30 cellular contexts compared by ENCODE assay signal in the genomic region with DNA sequence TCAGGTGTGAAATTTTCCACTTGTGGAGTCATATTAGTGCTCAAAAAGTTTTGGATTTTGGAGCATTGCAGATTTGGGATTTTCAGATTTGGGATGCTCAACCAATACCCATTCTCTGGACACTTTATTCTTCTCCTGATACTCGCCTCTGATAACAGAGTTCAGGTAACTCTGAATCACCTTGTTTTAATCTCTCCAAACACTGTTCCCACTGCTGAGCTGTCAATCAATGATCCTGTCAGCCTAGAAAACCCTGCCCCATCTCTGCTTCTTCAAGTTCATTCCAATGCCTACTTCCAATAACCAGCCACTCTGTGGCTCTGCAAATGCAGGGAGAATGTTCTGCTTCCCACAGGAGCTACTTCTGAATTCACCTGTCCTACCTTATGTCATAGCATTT.
"Had no signal": no experiment of that assay in that cellular context is flagged by ENCODE, and none has a peak within 500 bp of the region (broad histone marks: within the 10 kb centered on the region; RNA-seq: fewer than 3 reads in every experiment).

No MANE protein-coding gene starts in this region.

- H3K9me3 Mint-ChIP-seq: activated CD4-positive, alpha-beta T cell treated with anti-CD3 and anti-CD28 coated beads, Interleukin-2, amount 10 ng/mL, durations not matched to agents 7 days and 5 days; activated naive CD4-positive, alpha-beta T cell treated with anti-CD3 and anti-CD28 coated beads, Interleukin-2, amount 50 U/mL, for 24 hours; activated naive CD8-positive, alpha-beta T cell treated with anti-CD3 and anti-CD28 coated beads, Interleukin-2, amount 10 ng/mL, durations not matched to agents 7 days and 5 days; activated T-cell treated with anti-CD3 and anti-CD28 coated beads, Interleukin-2, amount 50 U/mL, for 24 hours; activated T-helper 2 cell treated with anti-CD3 and anti-CD28 coated beads, Interferon-gamma antibody, Interleukin-2, Interleukin-4, amounts not matched to agents 10 μg/mL and 5 μg/mL and 100 μg/mL, durations not matched to agents 14 hours and 24 hours and 36 hours; WTC11 had no signal

- H3K4me2 ChIP-seq: PC-9 had no signal

- H3K27ac ChIP-seq: breast epithelium, PC-9, SJCRH30, SK-N-MC had no signal

- H3K27me3 Mint-ChIP-seq: activated CD4-positive, alpha-beta T cell treated with anti-CD3 and anti-CD28 coated beads for 36 hours; activated CD4-positive, alpha-beta T cell treated with anti-CD3 and anti-CD28 coated beads, Interleukin-2, amount 10 ng/mL, durations not matched to agents 7 days and 5 days; activated naive CD4-positive, alpha-beta T cell treated with anti-CD3 and anti-CD28 coated beads, Interleukin-2, amount 50 U/mL, for 24 hours; activated naive CD8-positive, alpha-beta T cell treated with anti-CD3 and anti-CD28 coated beads, Interleukin-2, amount 10 ng/mL, durations not matched to agents 7 days and 5 days; activated T-cell treated with anti-CD3 and anti-CD28 coated beads, Interleukin-2, amount 50 U/mL, for 24 hours had no signal

- FAIRE-seq: astrocyte, TTC549 had no signal

- H3K36me3 Mint-ChIP-seq: WTC11 had no signal

- H3K9me3 ChIP-seq: body of pancreas, breast epithelium, MG63, SJCRH30 had no signal

- H3K27ac Mint-ChIP-seq: activated CD4-positive, alpha-beta T cell treated with anti-CD3 and anti-CD28 coated beads for 36 hours; activated CD4-positive, alpha-beta T cell treated with anti-CD3 and anti-CD28 coated beads, Interleukin-2, amount 10 ng/mL, durations not matched to agents 7 days and 5 days; activated CD8-positive, alpha-beta T cell treated with anti-CD3 and anti-CD28 coated beads, Interleukin-2, amount 10 ng/mL, durations not matched to agents 7 days and 5 days; activated naive CD4-positive, alpha-beta T cell treated with anti-CD3 and anti-CD28 coated beads, Interleukin-2, amount 50 U/mL, for 24 hours; activated naive CD8-positive, alpha-beta T cell treated with anti-CD3 and anti-CD28 coated beads, Interleukin-2, amount 10 ng/mL, durations not matched to agents 7 days and 5 days; activated T-cell treated with anti-CD3 and anti-CD28 coated beads, Interleukin-2, amount 50 U/mL, for 24 hours; activated T-helper 2 cell treated with anti-CD3 and anti-CD28 coated beads, Interferon-gamma antibody, Interleukin-2, Interleukin-4, amounts not matched to agents 10 μg/mL and 5 μg/mL and 100 μg/mL, durations not matched to agents 14 hours and 24 hours and 36 hours; WTC11 had no signal

- H3K4me3 Mint-ChIP-seq: activated CD4-positive, alpha-beta T cell treated with anti-CD3 and anti-CD28 coated beads for 36 hours; activated CD4-positive, alpha-beta T cell treated with anti-CD3 and anti-CD28 coated beads, Interleukin-2, amount 10 ng/mL, durations not matched to agents 7 days and 5 days; activated CD8-positive, alpha-beta T cell treated with anti-CD3 and anti-CD28 coated beads, Interleukin-2, amount 10 ng/mL, durations not matched to agents 7 days and 5 days; activated naive CD4-positive, alpha-beta T cell treated with anti-CD3 and anti-CD28 coated beads, Interleukin-2, amount 50 U/mL, for 24 hours; activated naive CD8-positive, alpha-beta T cell treated with anti-CD3 and anti-CD28 coated beads, Interleukin-2, amount 10 ng/mL, durations not matched to agents 7 days and 5 days; activated T-cell treated with anti-CD3 and anti-CD28 coated beads, Interleukin-2, amount 50 U/mL, for 24 hours; WTC11 had no signal

- H3K27me3 ChIP-seq: body of pancreas, breast epithelium, MG63, SJCRH30 had no signal

- H3K36me3 ChIP-seq: breast epithelium, MG63, SJCRH30 had no signal

- H2AFZ ChIP-seq: PC-9 had no signal

- DNase-seq: activated CD4-positive, alpha-beta T cell treated with anti-CD3 and anti-CD28 coated beads for 36 hours; activated CD4-positive, alpha-beta T cell treated with anti-CD3 and anti-CD28 coated beads, Interleukin-2, amount 10 ng/mL, durations not matched to agents 7 days and 5 days; activated CD4-positive, alpha-beta T cell treated with anti-CD3 and anti-CD28 coated beads, Interleukin-2, amount 50 U/mL, for 48 hours; activated CD8-positive, alpha-beta T cell treated with anti-CD3 and anti-CD28 coated beads, Interleukin-2, amount 10 ng/mL, durations not matched to agents 7 days and 5 days; activated gamma-delta T cell; activated naive CD4-positive, alpha-beta T cell treated with Interleukin-2 at 50 U/mL for 16 hours; activated naive CD8-positive, alpha-beta T cell treated with anti-CD3 and anti-CD28 coated beads, Interleukin-2, amount 10 ng/mL, durations not matched to agents 7 days and 5 days; activated T-cell treated with anti-CD3 and anti-CD28 coated beads, Interleukin-2, amount 50 U/mL, for 24 hours; amygdala; body of pancreas; MG63; MV-4-11; NCI-H1092; NCI-H1436 treated with DMSO at 0.1 percent for 48 hours; NCI-H1694 treated with DMSO at 0.1 percent for 48 hours; NCI-H2029; NCI-H510A; NCI-H526; NCI-H748 treated with DMSO at 0.1 percent for 48 hours; PC-9; SHP77; SJCRH30 had no signal

- H3K4me3 ChIP-seq: body of pancreas, breast epithelium, MG63, PC-9, SJCRH30, SK-N-MC had no signal

- ATAC-seq: activated CD4-positive, alpha-beta T cell treated with anti-CD3 and anti-CD28 coated beads for 36 hours; activated CD4-positive, CD25-positive, alpha-beta regulatory T cell treated with anti-CD3 and anti-CD28 coated beads, Interleukin-2, amount 50 U/mL, for 24 hours; activated CD8-positive, alpha-beta T cell treated with anti-CD3 and anti-CD28 coated beads, Interleukin-2, amount 10 ng/mL, durations not matched to agents 7 days and 5 days; body of pancreas; WTC11 had no signal
